1 cellular context compared by ENCODE assay signal in the genomic region with DNA sequence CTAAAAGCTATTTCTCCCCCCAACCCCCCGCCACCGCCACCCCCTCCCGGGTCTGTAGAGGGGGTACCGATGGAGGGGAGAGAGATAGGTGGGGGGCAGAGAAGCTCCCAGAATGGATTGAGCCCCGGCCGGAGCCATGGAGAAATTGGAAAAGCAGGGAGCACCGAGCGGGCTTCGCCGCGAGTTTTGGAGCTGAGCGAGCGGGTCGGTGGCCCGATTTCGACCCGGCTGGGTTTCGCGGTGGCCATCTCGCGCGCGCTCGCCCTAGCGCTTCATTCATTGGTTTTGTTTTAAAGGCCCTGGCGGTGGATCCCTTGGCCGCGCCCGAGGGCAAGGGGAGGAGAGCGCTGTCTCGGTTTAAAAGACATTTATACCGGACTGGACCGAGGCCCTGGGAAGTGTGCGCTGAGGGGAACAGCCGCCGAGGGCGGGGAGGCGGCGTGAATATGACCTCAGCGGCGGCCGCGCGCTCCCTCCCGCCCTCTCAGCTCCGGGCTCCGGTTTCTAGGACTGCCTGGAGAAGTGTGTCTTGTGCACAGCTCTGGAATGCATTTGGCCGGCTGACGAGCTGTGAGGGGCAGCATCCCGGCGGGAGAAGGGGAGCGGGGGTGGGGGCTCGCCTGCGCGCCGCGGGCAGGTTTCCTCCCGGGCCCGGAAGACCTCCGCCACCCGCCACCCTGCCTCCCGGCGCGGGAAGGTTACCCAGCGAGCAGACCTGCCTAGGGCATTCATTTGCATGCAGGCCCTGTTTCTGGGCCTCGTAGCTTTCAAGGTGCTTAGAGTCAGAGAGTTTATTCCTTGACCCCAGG.
TF ChIP-seq lines count a peak whose summit lies in the region.

No MANE protein-coding gene starts in this region.

TF ChIP-seq in K562, 482 proteins besides CTCF, POLR2A, EP300 and RAD21 (continued from another document and continues in another):
- no peak for TF ChIP-seq REST (CRISPR knock-in tag; IDR thresholded peaks at IDR 0.05; ENCODE audit: low read depth)
- TF ChIP-seq PTTG1 (tag; IDR thresholded peaks at IDR 0.05; ENCODE audit: low read depth) = no peak
- TF ChIP-seq HOMEZ (CRISPR knock-in tag; IDR thresholded peaks at IDR 0.05) = no peak
- TF ChIP-seq, protein P1, sequence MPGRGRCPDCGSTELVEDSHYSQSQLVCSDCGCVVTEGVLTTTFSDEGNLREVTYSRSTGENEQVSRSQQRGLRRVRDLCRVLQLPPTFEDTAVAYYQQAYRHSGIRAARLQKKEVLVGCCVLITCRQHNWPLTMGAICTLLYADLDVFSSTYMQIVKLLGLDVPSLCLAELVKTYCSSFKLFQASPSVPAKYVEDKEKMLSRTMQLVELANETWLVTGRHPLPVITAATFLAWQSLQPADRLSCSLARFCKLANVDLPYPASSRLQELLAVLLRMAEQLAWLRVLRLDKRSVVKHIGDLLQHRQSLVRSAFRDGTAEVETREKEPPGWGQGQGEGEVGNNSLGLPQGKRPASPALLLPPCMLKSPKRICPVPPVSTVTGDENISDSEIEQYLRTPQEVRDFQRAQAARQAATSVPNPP (IDR thresholded peaks at IDR 0.05; ENCODE audit: borderline replicate concordance, insufficient read depth, insufficient read length) = no peak
- peak; percentile 9; the same call in 1 of the 2 replicates for TF ChIP-seq BHLHE40 (IDR thresholded peaks at IDR 0.05; ENCODE audit: low read length)
- TF ChIP-seq SRSF9 (IDR thresholded peaks at IDR 0.05; ENCODE audit: borderline replicate concordance, low read depth, low read length) = no peak
- no peak for TF ChIP-seq ZBTB43 (CRISPR knock-in tag; IDR thresholded peaks at IDR 0.05)
- TF ChIP-seq, protein P2, sequence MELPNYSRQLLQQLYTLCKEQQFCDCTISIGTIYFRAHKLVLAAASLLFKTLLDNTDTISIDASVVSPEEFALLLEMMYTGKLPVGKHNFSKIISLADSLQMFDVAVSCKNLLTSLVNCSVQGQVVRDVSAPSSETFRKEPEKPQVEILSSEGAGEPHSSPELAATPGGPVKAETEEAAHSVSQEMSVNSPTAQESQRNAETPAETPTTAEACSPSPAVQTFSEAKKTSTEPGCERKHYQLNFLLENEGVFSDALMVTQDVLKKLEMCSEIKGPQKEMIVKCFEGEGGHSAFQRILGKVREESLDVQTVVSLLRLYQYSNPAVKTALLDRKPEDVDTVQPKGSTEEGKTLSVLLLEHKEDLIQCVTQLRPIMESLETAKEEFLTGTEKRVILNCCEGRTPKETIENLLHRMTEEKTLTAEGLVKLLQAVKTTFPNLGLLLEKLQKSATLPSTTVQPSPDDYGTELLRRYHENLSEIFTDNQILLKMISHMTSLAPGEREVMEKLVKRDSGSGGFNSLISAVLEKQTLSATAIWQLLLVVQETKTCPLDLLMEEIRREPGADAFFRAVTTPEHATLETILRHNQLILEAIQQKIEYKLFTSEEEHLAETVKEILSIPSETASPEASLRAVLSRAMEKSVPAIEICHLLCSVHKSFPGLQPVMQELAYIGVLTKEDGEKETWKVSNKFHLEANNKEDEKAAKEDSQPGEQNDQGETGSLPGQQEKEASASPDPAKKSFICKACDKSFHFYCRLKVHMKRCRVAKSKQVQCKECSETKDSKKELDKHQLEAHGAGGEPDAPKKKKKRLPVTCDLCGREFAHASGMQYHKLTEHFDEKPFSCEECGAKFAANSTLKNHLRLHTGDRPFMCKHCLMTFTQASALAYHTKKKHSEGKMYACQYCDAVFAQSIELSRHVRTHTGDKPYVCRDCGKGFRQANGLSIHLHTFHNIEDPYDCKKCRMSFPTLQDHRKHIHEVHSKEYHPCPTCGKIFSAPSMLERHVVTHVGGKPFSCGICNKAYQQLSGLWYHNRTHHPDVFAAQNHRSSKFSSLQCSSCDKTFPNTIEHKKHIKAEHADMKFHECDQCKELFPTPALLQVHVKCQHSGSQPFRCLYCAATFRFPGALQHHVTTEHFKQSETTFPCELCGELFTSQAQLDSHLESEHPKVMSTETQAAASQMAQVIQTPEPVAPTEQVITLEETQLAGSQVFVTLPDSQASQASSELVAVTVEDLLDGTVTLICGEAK (IDR thresholded peaks at IDR 0.05) = 0 out of 2 replicates have a peak, but pooled peaks have one; percentile 24
- TF ChIP-seq, protein P2 (CRISPR knock-in tag; IDR thresholded peaks at IDR 0.05) = no peak
- no peak for TF ChIP-seq PURB (CRISPR knock-in tag; IDR thresholded peaks at IDR 0.05; ENCODE audit: low read depth)
- no peak for TF ChIP-seq TEAD4 (IDR thresholded peaks at IDR 0.05; ENCODE audit: low read length)
- TF ChIP-seq TEAD4 (CRISPR knock-in tag; IDR thresholded peaks at IDR 0.05; ENCODE audit: borderline replicate concordance) = no peak
- TF ChIP-seq ARID1B (IDR thresholded peaks at IDR 0.05) = 0 out of 2 replicates have a peak, but pooled peaks have one; percentile 18
- no peak for TF ChIP-seq TCF7 (IDR thresholded peaks at IDR 0.05; ENCODE audit: borderline replicate concordance)
- no peak for TF ChIP-seq FOXA1 (IDR thresholded peaks at IDR 0.05; ENCODE audit: borderline replicate concordance)
- TF ChIP-seq HMG20A (CRISPR knock-in tag; conservative IDR thresholded peaks at IDR 0.05) = no peak
- TF ChIP-seq, protein P3, sequence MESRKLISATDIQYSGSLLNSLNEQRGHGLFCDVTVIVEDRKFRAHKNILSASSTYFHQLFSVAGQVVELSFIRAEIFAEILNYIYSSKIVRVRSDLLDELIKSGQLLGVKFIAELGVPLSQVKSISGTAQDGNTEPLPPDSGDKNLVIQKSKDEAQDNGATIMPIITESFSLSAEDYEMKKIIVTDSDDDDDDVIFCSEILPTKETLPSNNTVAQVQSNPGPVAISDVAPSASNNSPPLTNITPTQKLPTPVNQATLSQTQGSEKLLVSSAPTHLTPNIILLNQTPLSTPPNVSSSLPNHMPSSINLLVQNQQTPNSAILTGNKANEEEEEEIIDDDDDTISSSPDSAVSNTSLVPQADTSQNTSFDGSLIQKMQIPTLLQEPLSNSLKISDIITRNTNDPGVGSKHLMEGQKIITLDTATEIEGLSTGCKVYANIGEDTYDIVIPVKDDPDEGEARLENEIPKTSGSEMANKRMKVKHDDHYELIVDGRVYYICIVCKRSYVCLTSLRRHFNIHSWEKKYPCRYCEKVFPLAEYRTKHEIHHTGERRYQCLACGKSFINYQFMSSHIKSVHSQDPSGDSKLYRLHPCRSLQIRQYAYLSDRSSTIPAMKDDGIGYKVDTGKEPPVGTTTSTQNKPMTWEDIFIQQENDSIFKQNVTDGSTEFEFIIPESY (CRISPR knock-in tag; IDR thresholded peaks at IDR 0.05) = 0 out of 2 replicates have a peak, but pooled peaks have one; percentile 67
- TF ChIP-seq RNF2 (IDR thresholded peaks at IDR 0.05) = no peak
- no peak for TF ChIP-seq FOXK1 (CRISPR knock-in tag; IDR thresholded peaks at IDR 0.05; ENCODE audit: borderline replicate concordance)
- TF ChIP-seq RBM25 (IDR thresholded peaks at IDR 0.05; ENCODE audit: low read depth, low read length, severe bottlenecking) = no peak
- TF ChIP-seq, protein P4, sequence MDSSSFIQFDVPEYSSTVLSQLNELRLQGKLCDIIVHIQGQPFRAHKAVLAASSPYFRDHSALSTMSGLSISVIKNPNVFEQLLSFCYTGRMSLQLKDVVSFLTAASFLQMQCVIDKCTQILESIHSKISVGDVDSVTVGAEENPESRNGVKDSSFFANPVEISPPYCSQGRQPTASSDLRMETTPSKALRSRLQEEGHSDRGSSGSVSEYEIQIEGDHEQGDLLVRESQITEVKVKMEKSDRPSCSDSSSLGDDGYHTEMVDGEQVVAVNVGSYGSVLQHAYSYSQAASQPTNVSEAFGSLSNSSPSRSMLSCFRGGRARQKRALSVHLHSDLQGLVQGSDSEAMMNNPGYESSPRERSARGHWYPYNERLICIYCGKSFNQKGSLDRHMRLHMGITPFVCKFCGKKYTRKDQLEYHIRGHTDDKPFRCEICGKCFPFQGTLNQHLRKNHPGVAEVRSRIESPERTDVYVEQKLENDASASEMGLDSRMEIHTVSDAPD (CRISPR knock-in tag; IDR thresholded peaks at IDR 0.05) = no peak
- TF ChIP-seq NRF1 (conservative IDR thresholded peaks at IDR 0.05 in 1 of 2, IDR thresholded peaks at IDR 0.05 in 1 of 2) = peak; percentile 35 to 51
- no peak for TF ChIP-seq ZNF212 (CRISPR knock-in tag; IDR thresholded peaks at IDR 0.05)
- TF ChIP-seq ZNF23 (CRISPR knock-in tag; IDR thresholded peaks at IDR 0.05) = no peak
- no peak for TF ChIP-seq NR0B1 (IDR thresholded peaks at IDR 0.05; ENCODE audit: partially characterized antibody)
- no peak for TF ChIP-seq SAFB (IDR thresholded peaks at IDR 0.05; ENCODE audit: borderline replicate concordance, low read depth, low read length)
- TF ChIP-seq HNRNPK (IDR thresholded peaks at IDR 0.05; ENCODE audit: low read depth, low read length, poor library complexity, severe bottlenecking) = no peak
